12 cellular contexts compared by ENCODE assay signal in genomic region chr6:31557443-31558317, GRCh38. TPM values are rescaled to one million over a fixed set of nuclear protein-coding genes. Genes with fewer than 3 reads are reported as not detected.
DNase-seq lines count a peak whose midpoint lies in the region; ATAC-seq lines count a peak whose summit lies in the region.
"Had no signal": no experiment of that assay in that cellular context is flagged by ENCODE, and none has a peak within 500 bp of the region (broad histone marks: within the 10 kb centered on the region; RNA-seq: fewer than 3 reads in every experiment).

No MANE protein-coding gene starts in this region.

- intact Hi-C loops in sciatic nerve (cut with DNase I) = no loop called here

- no peak overlapping the region for H3K4me3 ChIP-seq in CD4-positive, CD25-positive, alpha-beta regulatory T cell (ENCODE audit: low read depth, low read length)
- no peak overlapping the region for H3K4me3 ChIP-seq in H7 (ENCODE audit: insufficient read depth, low read depth, low read length)
- no peak overlapping the region for H3K4me3 ChIP-seq in mucosa of stomach (ENCODE audit: low read length)

- no peaks in the 10 kb centered on the region for H3K9me3 ChIP-seq in CD4-positive, CD25-positive, alpha-beta regulatory T cell (ENCODE audit: control insufficient read depth in 2 of 2, low read length in 2 of 2)
- H3K9me3 ChIP-seq in mucosa of stomach (ENCODE audit: control insufficient read depth, low read length) = no peaks in the 10 kb centered on the region

- no peak for DNase-seq in CD4-positive, CD25-positive, alpha-beta regulatory T cell
- DNase-seq in H7 (peak; percentile 36), sciatic nerve (ENCODE audit: low spot score) (no peak), COLO668 (lab: John Stamatoyannopoulos, UW; ENCODE audit: unreplicated experiment) (no peak), NCI-H748 treated with DMSO at 0.1 percent for 48 hours (lab: John Stamatoyannopoulos, UW) (no peak), NCI-H2081 (lab: John Stamatoyannopoulos, UW) (no peak)
- DNase-seq in activated naive CD8-positive, alpha-beta T cell treated with anti-CD3 and anti-CD28 coated beads, Interleukin-2, amount 10 ng/mL, durations not matched to agents 7 days and 5 days = no peak
- DNase-seq: central memory CD4-positive, alpha-beta T cell; NCI-H1092; NCI-H69; posterior cingulate gyrus had no signal

- no peaks in the 10 kb centered on the region for H3K27me3 ChIP-seq in CD4-positive, CD25-positive, alpha-beta regulatory T cell (ENCODE audit: control insufficient read depth, insufficient read depth, low read length)
- H3K27me3 ChIP-seq in H7 (ENCODE audit: control insufficient read depth, insufficient read depth, low read length) (no peaks in the 10 kb centered on the region), mucosa of stomach (ENCODE audit: control insufficient read depth, insufficient read depth, low read length) (no peaks in the 10 kb centered on the region)

- ATAC-seq in CD4-positive, CD25-positive, alpha-beta regulatory T cell (ENCODE audit: low read depth in 2 of 2) = no peak
- no peak for ATAC-seq in activated naive CD8-positive, alpha-beta T cell treated with anti-CD3 and anti-CD28 coated beads, Interleukin-2, amount 10 ng/mL, durations not matched to agents 7 days and 5 days (ENCODE audit: low read depth)
- ATAC-seq in sciatic nerve = no peak

- no peaks in the 10 kb centered on the region for H3K9me3 Mint-ChIP-seq in CD4-positive, CD25-positive, alpha-beta regulatory T cell
- no peaks in the 10 kb centered on the region for H3K9me3 Mint-ChIP-seq in activated naive CD8-positive, alpha-beta T cell treated with anti-CD3 and anti-CD28 coated beads, Interleukin-2, amount 10 ng/mL, durations not matched to agents 7 days and 5 days

- H3K27ac ChIP-seq in CD4-positive, CD25-positive, alpha-beta regulatory T cell (ENCODE audit: insufficient read depth, low read length, poor library complexity, severe bottlenecking) = peak overlapping the region; percentile 77

- H3K4me1 ChIP-seq in CD4-positive, CD25-positive, alpha-beta regulatory T cell (ENCODE audit: control insufficient read depth, insufficient read depth, low read length, poor library complexity, severe bottlenecking) = peaks cover 58% of the 10 kb centered on the region
- no peaks in the 10 kb centered on the region for H3K4me1 ChIP-seq in mucosa of stomach (ENCODE audit: control insufficient read depth, insufficient read depth, low read length)

- H3K4me1 Mint-ChIP-seq in CD4-positive, CD25-positive, alpha-beta regulatory T cell = peaks cover 15 to 65% (median 42%) of the 10 kb centered on the region in 4 donors
- H3K4me1 Mint-ChIP-seq in activated naive CD8-positive, alpha-beta T cell treated with anti-CD3 and anti-CD28 coated beads, Interleukin-2, amount 10 ng/mL, durations not matched to agents 7 days and 5 days = peaks cover 48% of the 10 kb centered on the region

- no peaks in the 10 kb centered on the region for H3K36me3 ChIP-seq in CD4-positive, CD25-positive, alpha-beta regulatory T cell (ENCODE audit: control insufficient read depth, insufficient read depth, low read length)
- H3K36me3 ChIP-seq in H7 (replicated peaks; ENCODE audit: control insufficient read depth, insufficient read depth, low read length) = peaks cover 11% of the 10 kb centered on the region
- H3K36me3 ChIP-seq in mucosa of stomach (ENCODE audit: control insufficient read depth, insufficient read depth, low read length) = no peaks in the 10 kb centered on the region

- peak overlapping the region in 1 of 3 donors; percentile 32 for H3K27ac Mint-ChIP-seq in CD4-positive, CD25-positive, alpha-beta regulatory T cell
- H3K27ac Mint-ChIP-seq in activated naive CD8-positive, alpha-beta T cell treated with anti-CD3 and anti-CD28 coated beads, Interleukin-2, amount 10 ng/mL, durations not matched to agents 7 days and 5 days = peak overlapping the region; percentile 34

- no peaks in the 10 kb centered on the region for H3K27me3 Mint-ChIP-seq in CD4-positive, CD25-positive, alpha-beta regulatory T cell
- H3K27me3 Mint-ChIP-seq in activated naive CD8-positive, alpha-beta T cell treated with anti-CD3 and anti-CD28 coated beads, Interleukin-2, amount 10 ng/mL, durations not matched to agents 7 days and 5 days = peaks cover 11% of the 10 kb centered on the region

- H3K9ac ChIP-seq in mucosa of stomach (ENCODE audit: low read length) = peak overlapping the region; percentile 15

- POLR2A ChIA-PET in activated naive CD8-positive, alpha-beta T cell treated with anti-CD3 and anti-CD28 coated beads, Interleukin-2, amount 10 ng/mL, durations not matched to agents 7 days and 5 days (lab: Charles Lee) = interaction anchor here (0.9 to 6.4 kb wide), 8 partner anchors 10 to 39 kb away, joined by 3 to 101 read pairs (median 13); partner anchors contain the start of genes LST1, LTA, LTB and NCR3

- H3K36me3 Mint-ChIP-seq in CD4-positive, CD25-positive, alpha-beta regulatory T cell = peaks cover 14% of the 10 kb centered on the region
- H3K36me3 Mint-ChIP-seq in activated naive CD8-positive, alpha-beta T cell treated with anti-CD3 and anti-CD28 coated beads, Interleukin-2, amount 10 ng/mL, durations not matched to agents 7 days and 5 days = peaks cover 30% of the 10 kb centered on the region

- H3K4me3 Mint-ChIP-seq in CD4-positive, CD25-positive, alpha-beta regulatory T cell = peak overlapping the region in 3 of 4 donors; percentile 56 to 88 (median 65)
- peak overlapping the region; percentile 8 for H3K4me3 Mint-ChIP-seq in activated naive CD8-positive, alpha-beta T cell treated with anti-CD3 and anti-CD28 coated beads, Interleukin-2, amount 10 ng/mL, durations not matched to agents 7 days and 5 days

RNA-seq across cellular contexts. Expression of gene NFKBIL1, which starts 10.3 kb away (rescaled TPM):
- 4.6 TPM for total RNA-seq in CD4-positive, CD25-positive, alpha-beta regulatory T cell
- polyA plus RNA-seq in CD4-positive, CD25-positive, alpha-beta regulatory T cell = 1 to 10 TPM; 4.7 to 9.4 (median 6.9) TPM
- total RNA-seq in H7 (2014; rRNA removed; shearing (Covaris generic)) = 33.2 and 34.2 TPM in 2 replicates
- total RNA-seq in activated naive CD8-positive, alpha-beta T cell treated with anti-CD3 and anti-CD28 coated beads, Interleukin-2, amount 10 ng/mL, durations not matched to agents 7 days and 5 days = 10 to 100 TPM; 15.4 to 17.6 TPM
- total RNA-seq in sciatic nerve = 23.0 TPM

RNA-seq across cellular contexts. Expression of gene ATP6V1G2, which starts 11.3 kb away (rescaled TPM):
- total RNA-seq in CD4-positive, CD25-positive, alpha-beta regulatory T cell = 3.9 TPM
- polyA plus RNA-seq in CD4-positive, CD25-positive, alpha-beta regulatory T cell = 1 to 10 TPM; 1.1 to 1.8 (median 1.3) TPM
- total RNA-seq in H7 (2014; rRNA removed; shearing (Covaris generic)) = 3.5 and 7.0 TPM in 2 replicates
- 1 to 10 TPM; 4.5 to 5.5 TPM for total RNA-seq in activated naive CD8-positive, alpha-beta T cell treated with anti-CD3 and anti-CD28 coated beads, Interleukin-2, amount 10 ng/mL, durations not matched to agents 7 days and 5 days
- total RNA-seq in sciatic nerve = 4.8 TPM

RNA-seq across cellular contexts. Expression of gene LTA, which starts 14.4 kb away (rescaled TPM):
- total RNA-seq in CD4-positive, CD25-positive, alpha-beta regulatory T cell = 15.6 TPM
- 10 to 100 TPM; 12.8 to 20.0 (median 13.9) TPM for polyA plus RNA-seq in CD4-positive, CD25-positive, alpha-beta regulatory T cell
- total RNA-seq in H7 (2014; rRNA removed; shearing (Covaris generic)) = 0.44 TPM in 1 of 2 replicates, not detected in the other
- 10 to 100 TPM; 15.2 to 16.7 TPM for total RNA-seq in activated naive CD8-positive, alpha-beta T cell treated with anti-CD3 and anti-CD28 coated beads, Interleukin-2, amount 10 ng/mL, durations not matched to agents 7 days and 5 days
- 0.27 TPM for total RNA-seq in sciatic nerve

RNA-seq across cellular contexts. Expression of gene DDX39B, which starts 15.9 kb away (rescaled TPM):
- total RNA-seq in CD4-positive, CD25-positive, alpha-beta regulatory T cell = 603 TPM
- 100 to 1,000 TPM; 105 to 116 (median 110) TPM for polyA plus RNA-seq in CD4-positive, CD25-positive, alpha-beta regulatory T cell
- 787 and 872 TPM in 2 replicates for total RNA-seq in H7 (2014; rRNA removed; shearing (Covaris generic))
- 100 to 1,000 TPM; 531 to 555 TPM for total RNA-seq in activated naive CD8-positive, alpha-beta T cell treated with anti-CD3 and anti-CD28 coated beads, Interleukin-2, amount 10 ng/mL, durations not matched to agents 7 days and 5 days
- total RNA-seq in sciatic nerve = 258 TPM

RNA-seq across cellular contexts. Expression of gene TNF, which starts 17.7 kb away (rescaled TPM):
- 21.8 TPM for total RNA-seq in CD4-positive, CD25-positive, alpha-beta regulatory T cell
- 1 to 10 TPM in 3 of 4 donors, under 1 TPM in 1; 0.48 to 3.1 (median 2.2) TPM for polyA plus RNA-seq in CD4-positive, CD25-positive, alpha-beta regulatory T cell
- total RNA-seq in H7 (2014; rRNA removed; shearing (Covaris generic)) = not detected in 2 replicates
- total RNA-seq in activated naive CD8-positive, alpha-beta T cell treated with anti-CD3 and anti-CD28 coated beads, Interleukin-2, amount 10 ng/mL, durations not matched to agents 7 days and 5 days = 10 to 100 TPM; 18.5 to 18.6 TPM
- total RNA-seq in sciatic nerve = 0.40 TPM

Comparison
In these comparisons a context has a peak if more than half of its experiments do, and no peak if none do; other contexts are left out.
1. RNA of gene LTA, which starts 14.4 kb away (total RNA-seq): 15.2 to 16.7 TPM in activated naive CD8-positive, alpha-beta T cell treated with anti-CD3 and anti-CD28 coated beads, Interleukin-2, amount 10 ng/mL, durations not matched to agents 7 days and 5 days and 15.6 TPM in CD4-positive, CD25-positive, alpha-beta regulatory T cell (single experiment); 0.27 TPM in sciatic nerve (single experiment) and 0.44 TPM in H7; every median in the first group is over 10 times any median in the second.